In genomic region chr9:35774907-35775635, GRCh38 we compare ENCODE assay signal across 11 cellular contexts. TPM values are rescaled to one million over a fixed set of nuclear protein-coding genes. Genes with fewer than 3 reads are reported as not detected.
DNase-seq lines count a peak whose midpoint lies in the region; ATAC-seq, FAIRE-seq and TF ChIP-seq lines count a peak whose summit lies in the region.
"Had no signal": no experiment of that assay in that cellular context is flagged by ENCODE, and none has a peak within 500 bp of the region (broad histone marks: within the 10 kb centered on the region; RNA-seq: fewer than 3 reads in every experiment).

No MANE protein-coding gene starts in this region.

- no peaks in the 10 kb centered on the region for H3K27me3 ChIP-seq in ectodermal cell (ENCODE audit: control insufficient read depth, insufficient read depth, low read length, poor library complexity, severe bottlenecking)
- no peaks in the 10 kb centered on the region for H3K27me3 ChIP-seq in neural progenitor cell

- no peaks in the 10 kb centered on the region for H3K27me3 Mint-ChIP-seq in neural progenitor cell (ENCODE audit: insufficient read depth, low read depth)
- H3K27me3 Mint-ChIP-seq: T-cell had no signal

- H3K36me3 ChIP-seq in ectodermal cell (ENCODE audit: control insufficient read depth, insufficient read depth, low read length) (no peaks in the 10 kb centered on the region), neural progenitor cell (no peaks in the 10 kb centered on the region)

- H3K9me3 ChIP-seq in ectodermal cell (ENCODE audit: control insufficient read depth, low read length): no peaks in the 10 kb centered on the region
- H3K9me3 ChIP-seq in neural progenitor cell (ENCODE audit: low read depth): no peaks in the 10 kb centered on the region

- H4K20me1 ChIP-seq in neural progenitor cell (ENCODE audit: low read depth): peaks cover 27% of the 10 kb centered on the region

- no peaks in the 10 kb centered on the region for H3K36me3 Mint-ChIP-seq in neural progenitor cell

- no peak overlapping the region for H3K9ac ChIP-seq in neural progenitor cell

- ATAC-seq in GM21825 (IDR thresholded peaks at IDR 0.05; ENCODE audit: unreplicated experiment): no peak
- ATAC-seq: T-cell had no signal

- no peak for TF ChIP-seq CTCF in neural progenitor cell (IDR thresholded peaks at IDR 0.05)

- H3K4me3 ChIP-seq in ectodermal cell (ENCODE audit: insufficient read depth, low read depth, low read length) (no peak overlapping the region), neural progenitor cell (peak overlapping the region; percentile 20)
- H3K4me3 ChIP-seq: skin epidermis had no signal

- DNase-seq in ELF-1 (ENCODE audit: low read depth, low spot score): peak; percentile 8
- peak; percentile 61 for DNase-seq in NCI-H146 treated with DMSO at 0.1 percent for 48 hours (lab: John Stamatoyannopoulos, UW; ENCODE audit: unreplicated experiment)
- DNase-seq in neural progenitor cell (ENCODE audit: low spot score): peak; percentile 51
- DNase-seq in RCC 7860 (ENCODE audit: low spot score): no peak
- no peak for DNase-seq in frontal cortex (ENCODE audit: low spot score in 2 of 2)
- DNase-seq: effector memory CD4-positive, alpha-beta T cell; NCI-H1694; T-cell had no signal

- no peak overlapping the region for H2AFZ ChIP-seq in neural progenitor cell (replicated peaks)

- no peaks in the 10 kb centered on the region for H3K9me3 Mint-ChIP-seq in neural progenitor cell
- H3K9me3 Mint-ChIP-seq: T-cell had no signal

- H3F3A ChIP-seq in neural progenitor cell (ENCODE audit: low read depth): peaks cover 17% of the 10 kb centered on the region

- H3K4me1 Mint-ChIP-seq in neural progenitor cell: peaks cover 18% of the 10 kb centered on the region

- 51 to 56% methylated on average over 6 to 7 of the region's 7 CpGs for WGBS in ectodermal cell, 2 experiments

- H3K4me2 ChIP-seq in neural progenitor cell: peak overlapping the region; percentile 52

- H3K79me2 ChIP-seq in neural progenitor cell (ENCODE audit: low read depth): no peaks in the 10 kb centered on the region

- no peak overlapping the region for H3K4me3 Mint-ChIP-seq in neural progenitor cell
- H3K4me3 Mint-ChIP-seq: T-cell had no signal

- no peak for FAIRE-seq in RCC 7860 (lab: Jason Lieb, UNC)
- no peak for FAIRE-seq in frontal cortex (lab: Jason Lieb, UNC)

- H3K4me1 ChIP-seq in ectodermal cell (ENCODE audit: control insufficient read depth, insufficient read depth, low read length): peaks cover 9% of the 10 kb centered on the region
- H3K4me1 ChIP-seq in neural progenitor cell: peaks cover 18% of the 10 kb centered on the region

- peak overlapping the region; percentile 53 for H3K27ac ChIP-seq in ectodermal cell (ENCODE audit: insufficient read depth, low read depth, low read length, poor library complexity, severe bottlenecking)
- no peak overlapping the region for H3K27ac ChIP-seq in neural progenitor cell

- H3K27ac Mint-ChIP-seq in neural progenitor cell: peak overlapping the region; percentile 35

RNA-seq across cellular contexts. Expression of gene NPR2, which starts 16.3 kb away (rescaled TPM):
- 21.4 TPM for polyA plus RNA-seq in ectodermal cell (2013, experiment 1 of 4)
- polyA plus RNA-seq in ectodermal cell (2013, experiment 2 of 4): 23.3 TPM
- polyA plus RNA-seq in ectodermal cell (2013, experiment 3 of 4): 22.5 TPM
- polyA plus RNA-seq in ectodermal cell (2013, experiment 4 of 4): 25.1 TPM
- total RNA-seq in neural progenitor cell (ENCODE audit: low replicate concordance): 5.6 and 8.6 TPM in 2 replicates
- 11.0 TPM for total RNA-seq in frontal cortex

RNA-seq across cellular contexts. Expression of gene MSMP, which starts 21.0 kb away (rescaled TPM):
- 1.3 TPM for polyA plus RNA-seq in ectodermal cell (2013, experiment 1 of 4)
- not detected for polyA plus RNA-seq in ectodermal cell (2013, experiment 2 of 4)
- polyA plus RNA-seq in ectodermal cell (2013, experiment 3 of 4): not detected
- not detected for polyA plus RNA-seq in ectodermal cell (2013, experiment 4 of 4)
- not detected in 2 replicates for total RNA-seq in neural progenitor cell (ENCODE audit: low replicate concordance)
- total RNA-seq in frontal cortex: 0.41 TPM

RNA-seq across cellular contexts. Expression of gene RGP1, which starts 26.0 kb away (rescaled TPM):
- polyA plus RNA-seq in ectodermal cell (2013, experiment 1 of 4): 23.1 TPM
- polyA plus RNA-seq in ectodermal cell (2013, experiment 2 of 4): 23.4 TPM
- 17.3 TPM for polyA plus RNA-seq in ectodermal cell (2013, experiment 3 of 4)
- 21.3 TPM for polyA plus RNA-seq in ectodermal cell (2013, experiment 4 of 4)
- total RNA-seq in neural progenitor cell (ENCODE audit: low replicate concordance) (11.2 and 20.1 TPM in 2 replicates), frontal cortex (10.2 TPM)

RNA-seq across cellular contexts. Expression of gene GBA2, which starts 26.0 kb away (rescaled TPM):
- 112 TPM for polyA plus RNA-seq in ectodermal cell (2013, experiment 1 of 4)
- 119 TPM for polyA plus RNA-seq in ectodermal cell (2013, experiment 2 of 4)
- polyA plus RNA-seq in ectodermal cell (2013, experiment 3 of 4): 72.1 TPM
- polyA plus RNA-seq in ectodermal cell (2013, experiment 4 of 4): 87.4 TPM
- total RNA-seq in neural progenitor cell (ENCODE audit: low replicate concordance) (44.8 and 74.5 TPM in 2 replicates), frontal cortex (48.9 TPM)

RNA-seq across cellular contexts. Expression of gene SPAG8, which starts 37.0 kb away (rescaled TPM):
- polyA plus RNA-seq in ectodermal cell (2013, experiment 1 of 4): 1.5 TPM
- 1.1 TPM for polyA plus RNA-seq in ectodermal cell (2013, experiment 2 of 4)
- 1.2 TPM for polyA plus RNA-seq in ectodermal cell (2013, experiment 3 of 4)
- 1.5 TPM for polyA plus RNA-seq in ectodermal cell (2013, experiment 4 of 4)
- total RNA-seq in neural progenitor cell (ENCODE audit: low replicate concordance) (1.3 and 1.6 TPM in 2 replicates), frontal cortex (2.9 TPM)

Comparison
In these comparisons a context has a peak if more than half of its experiments do, and no peak if none do; other contexts are left out.
1. DNase-seq: peak in ELF-1 (single experiment), NCI-H146 treated with DMSO at 0.1 percent for 48 hours (single experiment) and neural progenitor cell (single experiment); none in RCC 7860 (single experiment) and frontal cortex (0 of 2).